Comparison of ENCODE assay signal across 1 cellular context in the genomic region with DNA sequence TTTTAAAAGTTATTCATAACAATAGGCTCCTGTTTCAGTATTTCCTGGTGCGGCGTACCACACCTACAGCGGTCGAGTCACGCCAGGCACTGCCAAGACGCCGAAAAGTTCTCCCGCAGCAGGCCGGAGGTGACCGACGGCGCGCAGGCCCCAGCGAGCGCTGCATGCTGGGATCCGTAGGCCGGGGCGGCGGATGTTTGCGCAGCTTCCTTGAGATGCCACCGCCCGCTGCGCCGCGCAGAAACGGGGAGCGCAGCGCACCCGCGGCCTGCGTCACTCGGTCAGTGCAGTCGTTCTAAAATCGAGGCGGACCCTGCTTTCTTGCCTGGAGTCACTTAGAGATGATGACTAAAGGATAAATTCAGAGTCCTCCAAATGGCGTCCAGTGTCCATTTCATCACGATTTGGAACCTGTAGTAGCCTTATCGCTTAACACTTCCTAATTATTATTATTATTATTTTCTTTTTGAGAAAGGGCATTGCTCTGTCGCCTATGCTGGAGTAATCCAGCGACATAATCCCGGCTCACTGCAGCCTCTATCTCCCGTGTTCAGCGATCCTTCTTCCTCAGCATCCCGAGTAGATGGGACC.
TF ChIP-seq lines count a peak whose summit lies in the region.

No MANE protein-coding gene starts in this region.

TF ChIP-seq in K562, 482 proteins besides CTCF, POLR2A, EP300 and RAD21 (continued from another document):
- TF ChIP-seq MYC (IDR thresholded peaks at IDR 0.05; ENCODE audit: low read depth, low read length): peak; percentile 69
- TF ChIP-seq MYC (CRISPR knock-in tag; IDR thresholded peaks at IDR 0.05; ENCODE audit: borderline replicate concordance, low read depth): no peak
- TF ChIP-seq FOXA1 (IDR thresholded peaks at IDR 0.05; ENCODE audit: borderline replicate concordance): no peak
- peak; percentile 61; the same call in 1 of the 2 replicates for TF ChIP-seq CTBP1 (IDR thresholded peaks at IDR 0.05; ENCODE audit: borderline replicate concordance)
- TF ChIP-seq C11orf30 (IDR thresholded peaks at IDR 0.05; ENCODE audit: low read depth): peak; percentile 26; the same call in 1 of the 2 replicates
- no peak for TF ChIP-seq ZNF76 (CRISPR knock-in tag; IDR thresholded peaks at IDR 0.05; ENCODE audit: borderline replicate concordance)
- TF ChIP-seq TAF15 (IDR thresholded peaks at IDR 0.05; ENCODE audit: low read depth, low read length): no peak
- no peak for TF ChIP-seq ZNF766 (CRISPR knock-in tag; conservative IDR thresholded peaks at IDR 0.05)
- peak; percentile 80 for TF ChIP-seq HCFC1 (IDR thresholded peaks at IDR 0.05; ENCODE audit: low read depth, low read length)
- TF ChIP-seq NCOA2 (IDR thresholded peaks at IDR 0.05; ENCODE audit: partially characterized antibody in 2 of 2): no peak
- TF ChIP-seq XRCC5 (IDR thresholded peaks at IDR 0.05; ENCODE audit: low read depth, low read length): no peak
- TF ChIP-seq, protein P1, sequence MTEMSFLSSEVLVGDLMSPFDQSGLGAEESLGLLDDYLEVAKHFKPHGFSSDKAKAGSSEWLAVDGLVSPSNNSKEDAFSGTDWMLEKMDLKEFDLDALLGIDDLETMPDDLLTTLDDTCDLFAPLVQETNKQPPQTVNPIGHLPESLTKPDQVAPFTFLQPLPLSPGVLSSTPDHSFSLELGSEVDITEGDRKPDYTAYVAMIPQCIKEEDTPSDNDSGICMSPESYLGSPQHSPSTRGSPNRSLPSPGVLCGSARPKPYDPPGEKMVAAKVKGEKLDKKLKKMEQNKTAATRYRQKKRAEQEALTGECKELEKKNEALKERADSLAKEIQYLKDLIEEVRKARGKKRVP (CRISPR knock-in tag; IDR thresholded peaks at IDR 0.05): no peak
- TF ChIP-seq STAT5A (IDR thresholded peaks at IDR 0.05; ENCODE audit: borderline replicate concordance, low read length): no peak
- no peak for TF ChIP-seq ILF3 (IDR thresholded peaks at IDR 0.05; ENCODE audit: borderline replicate concordance)
